Comparison of ENCODE assay signal across 8 cellular contexts in the genomic region with DNA sequence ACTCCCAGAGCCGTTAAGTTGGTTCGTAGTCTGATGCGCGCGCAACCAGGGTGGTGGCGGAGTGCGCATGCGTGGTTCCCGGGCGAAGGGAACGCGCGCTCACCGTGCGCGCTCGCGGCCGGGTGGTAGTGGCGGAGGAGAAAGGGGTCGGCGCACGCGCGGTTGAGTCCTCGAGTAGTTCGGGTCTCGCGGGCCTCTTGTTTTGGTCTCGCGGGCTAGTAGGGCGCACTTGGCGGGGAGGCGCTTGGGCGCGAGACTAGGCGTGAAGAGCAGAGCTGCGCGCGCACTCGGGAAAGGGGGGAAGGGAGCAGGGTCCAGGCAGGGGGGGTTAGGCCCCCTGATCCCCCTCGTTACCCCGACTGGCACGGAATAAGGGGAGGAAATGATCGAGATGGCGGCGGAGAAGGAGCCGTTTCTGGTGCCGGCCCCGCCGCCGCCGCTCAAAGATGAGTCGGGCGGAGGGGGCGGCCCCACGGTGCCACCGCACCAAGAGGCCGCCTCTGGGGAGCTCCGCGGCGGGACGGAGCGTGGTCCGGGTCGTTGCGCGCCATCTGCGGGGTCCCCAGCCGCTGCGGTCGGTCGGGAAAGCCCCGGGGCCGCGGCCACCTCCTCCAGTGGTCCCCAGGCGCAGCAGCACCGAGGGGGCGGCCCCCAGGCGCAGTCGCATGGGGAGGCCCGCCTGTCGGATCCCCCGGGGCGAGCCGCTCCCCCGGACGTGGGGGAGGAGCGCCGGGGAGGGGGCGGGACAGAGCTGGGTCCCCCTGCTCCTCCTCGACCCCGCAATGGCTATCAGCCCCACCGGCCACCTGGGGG. TPM values are rescaled to one million over a fixed set of nuclear protein-coding genes. Genes with fewer than 3 reads are reported as not detected.
DNase-seq lines count a peak whose midpoint lies in the region; ATAC-seq and TF ChIP-seq lines count a peak whose summit lies in the region.

A gene with protein sequence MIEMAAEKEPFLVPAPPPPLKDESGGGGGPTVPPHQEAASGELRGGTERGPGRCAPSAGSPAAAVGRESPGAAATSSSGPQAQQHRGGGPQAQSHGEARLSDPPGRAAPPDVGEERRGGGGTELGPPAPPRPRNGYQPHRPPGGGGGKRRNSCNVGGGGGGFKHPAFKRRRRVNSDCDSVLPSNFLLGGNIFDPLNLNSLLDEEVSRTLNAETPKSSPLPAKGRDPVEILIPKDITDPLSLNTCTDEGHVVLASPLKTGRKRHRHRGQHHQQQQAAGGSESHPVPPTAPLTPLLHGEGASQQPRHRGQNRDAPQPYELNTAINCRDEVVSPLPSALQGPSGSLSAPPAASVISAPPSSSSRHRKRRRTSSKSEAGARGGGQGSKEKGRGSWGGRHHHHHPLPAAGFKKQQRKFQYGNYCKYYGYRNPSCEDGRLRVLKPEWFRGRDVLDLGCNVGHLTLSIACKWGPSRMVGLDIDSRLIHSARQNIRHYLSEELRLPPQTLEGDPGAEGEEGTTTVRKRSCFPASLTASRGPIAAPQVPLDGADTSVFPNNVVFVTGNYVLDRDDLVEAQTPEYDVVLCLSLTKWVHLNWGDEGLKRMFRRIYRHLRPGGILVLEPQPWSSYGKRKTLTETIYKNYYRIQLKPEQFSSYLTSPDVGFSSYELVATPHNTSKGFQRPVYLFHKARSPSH (plus strand): TSS at position 195 of the 813 bp plus-strand sequence. CDS start 188 bp downstream, at position 383.

- peaks cover 37% of the 10 kb centered on the region for H3K79me2 ChIP-seq in GM23338 (replicated peaks; ENCODE audit: insufficient read depth)
- H3K79me2 ChIP-seq in Loucy (ENCODE audit: insufficient read depth, low read length) = peaks cover 52% of the 10 kb centered on the region

- H4K20me1 ChIP-seq in GM23338 (replicated peaks; ENCODE audit: insufficient read depth) (peaks cover 2% of the 10 kb centered on the region; the same call in 1 of the 2 replicates), Loucy (ENCODE audit: insufficient read depth, low read length, poor library complexity, severe bottlenecking) (peaks cover 45% of the 10 kb centered on the region)

- H3K27ac ChIP-seq in GM23338 (ENCODE audit: low read depth) = peak within 1 kb of the TSS; percentile 99
- H3K27ac ChIP-seq in naive thymus-derived CD4-positive, alpha-beta T cell (ENCODE audit: low read depth, low read length) = peak within 1 kb of the TSS; percentile 97

- intact Hi-C loops in naive thymus-derived CD4-positive, alpha-beta T cell (cut with micrococcal nuclease) = loop anchor here (1.0 to 10.0 kb wide), 32 partner anchors 20 to 955 kb away; a partner anchor contains a TSS

- H3K27ac Mint-ChIP-seq in GM23338 = peak within 1 kb of the TSS; percentile 99
- peak within 1 kb of the TSS; percentile 100 for H3K27ac Mint-ChIP-seq in activated T-helper 17 cell treated with anti-CD3 and anti-CD28 coated beads, Interleukin-2, amount 50 U/mL, for 72 hours
- peak within 1 kb of the TSS; percentile 99 to 100 (median 100) for H3K27ac Mint-ChIP-seq in naive thymus-derived CD4-positive, alpha-beta T cell
- peak within 1 kb of the TSS; percentile 100 for H3K27ac Mint-ChIP-seq in stimulated activated effector memory CD8-positive, alpha-beta T cell treated with anti-CD3 and anti-CD28 coated beads, Interleukin-12 subunit alpha, Interleukin-12 subunit beta, amount 100 ng/mL, for 72 hours

- H3K36me3 ChIP-seq in GM23338 (ENCODE audit: insufficient read depth) (peaks cover 9% of the 10 kb centered on the region; the same call in 1 of the 2 replicates), Loucy (ENCODE audit: insufficient read depth, low read length) (peaks cover 29% of the 10 kb centered on the region; the same call in 1 of the 2 replicates)
- peaks cover 0 to 36% (median 3%) of the 10 kb centered on the region in 3 experiments for H3K36me3 ChIP-seq in naive thymus-derived CD4-positive, alpha-beta T cell (ENCODE audit: control insufficient read depth in 2 of 3, insufficient read depth in 3 of 3, low read length in 3 of 3)

- H3K4me3 ChIP-seq in GM23338 (peak within 1 kb of the TSS; percentile 67), Loucy (ENCODE audit: low read length, poor library complexity, severe bottlenecking) (peak within 1 kb of the TSS; percentile 85)
- H3K4me3 ChIP-seq in naive thymus-derived CD4-positive, alpha-beta T cell (ENCODE audit: low read length) = peak within 1 kb of the TSS; percentile 88

- H3K27me3 Mint-ChIP-seq in GM23338 (ENCODE audit: insufficient read depth, low read depth, poor library complexity) = peaks cover 36% of the 10 kb centered on the region
- H3K27me3 Mint-ChIP-seq in activated T-helper 17 cell treated with anti-CD3 and anti-CD28 coated beads, Interleukin-2, amount 50 U/mL, for 72 hours = no peaks in the 10 kb centered on the region
- H3K27me3 Mint-ChIP-seq in naive thymus-derived CD4-positive, alpha-beta T cell = peaks cover 0 to 24% (median 0%) of the 10 kb centered on the region in 5 donors

- peaks cover 53% of the 10 kb centered on the region for H3K36me3 Mint-ChIP-seq in GM23338 (ENCODE audit: low read depth)
- peaks cover 67% of the 10 kb centered on the region for H3K36me3 Mint-ChIP-seq in activated T-helper 17 cell treated with anti-CD3 and anti-CD28 coated beads, Interleukin-2, amount 50 U/mL, for 72 hours (ENCODE audit: low read depth)
- peaks cover 0 to 25% (median 12%) of the 10 kb centered on the region in 5 donors for H3K36me3 Mint-ChIP-seq in naive thymus-derived CD4-positive, alpha-beta T cell
- peaks cover 71% of the 10 kb centered on the region for H3K36me3 Mint-ChIP-seq in stimulated activated effector memory CD8-positive, alpha-beta T cell treated with anti-CD3 and anti-CD28 coated beads, Interleukin-12 subunit alpha, Interleukin-12 subunit beta, amount 100 ng/mL, for 72 hours

- TF ChIP-seq CTCF in GM23338 (conservative IDR thresholded peaks at IDR 0.05; ENCODE audit: low read depth in 2 of 2) (no peak), Loucy (conservative IDR thresholded peaks at IDR 0.05; ENCODE audit: low read length) (no peak)

- peak within 1 kb of the TSS; percentile 98 for H3K9ac ChIP-seq in Loucy (ENCODE audit: low read depth, low read length, poor library complexity, severe bottlenecking)

- H3K9me2 ChIP-seq in GM23338 (ENCODE audit: insufficient read depth) (0 out of 2 replicates have a peak, but pooled peaks cover 3% of the 10 kb centered on the region), Loucy (replicated peaks; ENCODE audit: low read depth, low read length) (no peaks in the 10 kb centered on the region)

- H3K27me3 ChIP-seq in GM23338 (ENCODE audit: insufficient read depth) (peaks cover 9% of the 10 kb centered on the region), Loucy (ENCODE audit: insufficient read depth, low read length, poor library complexity, severe bottlenecking) (no peaks in the 10 kb centered on the region)
- no peaks in the 10 kb centered on the region for H3K27me3 ChIP-seq in naive thymus-derived CD4-positive, alpha-beta T cell (ENCODE audit: control insufficient read depth in 2 of 2, insufficient read depth in 2 of 2, low read length in 2 of 2)

- H3K4me3 Mint-ChIP-seq in GM23338 = peak within 1 kb of the TSS; percentile 93
- H3K4me3 Mint-ChIP-seq in activated T-helper 17 cell treated with anti-CD3 and anti-CD28 coated beads, Interleukin-2, amount 50 U/mL, for 72 hours = peak within 1 kb of the TSS; percentile 87
- peak within 1 kb of the TSS; percentile 93 to 100 (median 98) for H3K4me3 Mint-ChIP-seq in naive thymus-derived CD4-positive, alpha-beta T cell
- peak within 1 kb of the TSS; percentile 95 for H3K4me3 Mint-ChIP-seq in stimulated activated effector memory CD8-positive, alpha-beta T cell treated with anti-CD3 and anti-CD28 coated beads, Interleukin-12 subunit alpha, Interleukin-12 subunit beta, amount 100 ng/mL, for 72 hours

- no peak within 1 kb of the TSS for H2AFZ ChIP-seq in GM23338
- H2AFZ ChIP-seq in Loucy (ENCODE audit: low read length) = peak within 1 kb of the TSS; percentile 80

- H3K4me1 ChIP-seq in GM23338 (ENCODE audit: insufficient read depth) (peaks cover 25% of the 10 kb centered on the region; the same call in 1 of the 2 replicates), Loucy (ENCODE audit: insufficient read depth, low read length, poor library complexity, severe bottlenecking) (peaks cover 47% of the 10 kb centered on the region)
- peaks cover 26 to 37% of the 10 kb centered on the region in 2 donors for H3K4me1 ChIP-seq in naive thymus-derived CD4-positive, alpha-beta T cell (ENCODE audit: control insufficient read depth in 2 of 2, insufficient read depth in 2 of 2, low read length in 2 of 2)

- H3F3A ChIP-seq in GM23338 (replicated peaks; ENCODE audit: low read depth) = peaks cover 30% of the 10 kb centered on the region; the same call in 1 of the 2 replicates
- peaks cover 8% of the 10 kb centered on the region; the same call in 1 of the 2 replicates for H3F3A ChIP-seq in Loucy (ENCODE audit: low read depth)

- CTCF ChIA-PET in naive thymus-derived CD4-positive, alpha-beta T cell (lab: Charles Lee) = interaction anchor here (1.0 kb wide), 1 partner anchor 22 kb away, joined by 3 read pairs; no protein-coding TSS in a partner anchor

- DNase-seq in DMS79 treated with DMSO at 0.1 percent for 48 hours (lab: John Stamatoyannopoulos, UW) (peak; percentile 92), GM23338 (ENCODE audit: low spot score) (peak; percentile 95), fibroblast of gingiva (ENCODE audit: low read depth) (peak; percentile 95)
- DNase-seq in naive thymus-derived CD4-positive, alpha-beta T cell = peak; percentile 94 to 98 (median 97)
- DNase-seq in stimulated activated effector memory CD8-positive, alpha-beta T cell treated with anti-CD3 and anti-CD28 coated beads, Interleukin-12 subunit alpha, Interleukin-12 subunit beta, amount 100 ng/mL, for 72 hours (ENCODE audit: low spot score in 2 of 2) = peak; percentile 97 to 100

- H3K9me3 Mint-ChIP-seq in GM23338 = peaks cover 20% of the 10 kb centered on the region
- H3K9me3 Mint-ChIP-seq in activated T-helper 17 cell treated with anti-CD3 and anti-CD28 coated beads, Interleukin-2, amount 50 U/mL, for 72 hours = peaks cover 4% of the 10 kb centered on the region
- peaks cover 0 to 20% (median 0%) of the 10 kb centered on the region in 11 donors for H3K9me3 Mint-ChIP-seq in naive thymus-derived CD4-positive, alpha-beta T cell
- H3K9me3 Mint-ChIP-seq in stimulated activated effector memory CD8-positive, alpha-beta T cell treated with anti-CD3 and anti-CD28 coated beads, Interleukin-12 subunit alpha, Interleukin-12 subunit beta, amount 100 ng/mL, for 72 hours = no peaks in the 10 kb centered on the region

- H3K9me3 ChIP-seq in Loucy (ENCODE audit: insufficient read depth, low read depth, low read length) = no peaks in the 10 kb centered on the region
- no peaks in the 10 kb centered on the region for H3K9me3 ChIP-seq in naive thymus-derived CD4-positive, alpha-beta T cell (ENCODE audit: control insufficient read depth in 2 of 3, low read length in 3 of 3)

- TF ChIP-seq POLR2A in Raji (IDR thresholded peaks at IDR 0.05; ENCODE audit: insufficient read depth, low read depth, low read length) = peak; percentile 67

- peak within 1 kb of the TSS; percentile 79 for H3K4me2 ChIP-seq in GM23338
- peak within 1 kb of the TSS; percentile 83 for H3K4me2 ChIP-seq in Loucy (ENCODE audit: low read depth, low read length, poor library complexity, severe bottlenecking)

- peaks cover 43% of the 10 kb centered on the region for H3K4me1 Mint-ChIP-seq in GM23338
- peaks cover 36% of the 10 kb centered on the region for H3K4me1 Mint-ChIP-seq in activated T-helper 17 cell treated with anti-CD3 and anti-CD28 coated beads, Interleukin-2, amount 50 U/mL, for 72 hours
- H3K4me1 Mint-ChIP-seq in naive thymus-derived CD4-positive, alpha-beta T cell = peaks cover 27 to 64% (median 49%) of the 10 kb centered on the region in 7 donors
- peaks cover 65% of the 10 kb centered on the region for H3K4me1 Mint-ChIP-seq in stimulated activated effector memory CD8-positive, alpha-beta T cell treated with anti-CD3 and anti-CD28 coated beads, Interleukin-12 subunit alpha, Interleukin-12 subunit beta, amount 100 ng/mL, for 72 hours

- peak; percentile 46 for ATAC-seq in GM23338
- ATAC-seq in activated T-helper 17 cell treated with anti-CD3 and anti-CD28 coated beads, Interleukin-2, amount 50 U/mL, for 72 hours (replicated peaks) = peak; percentile 35
- ATAC-seq in naive thymus-derived CD4-positive, alpha-beta T cell = peak; percentile 55
- peak; percentile 61 for ATAC-seq in stimulated activated effector memory CD8-positive, alpha-beta T cell treated with anti-CD3 and anti-CD28 coated beads, Interleukin-12 subunit alpha, Interleukin-12 subunit beta, amount 100 ng/mL, for 72 hours

- POLR2A ChIA-PET in naive thymus-derived CD4-positive, alpha-beta T cell (lab: Charles Lee) = interaction anchor here (0.6 to 4.1 kb wide), 42 partner anchors 8 to 1021 kb away, joined by 3 to 58 read pairs (median 5); a partner anchor contains a TSS

RNA-seq across cellular contexts. Expression of the gene that starts here (rescaled TPM):
- 21.7 and 32.6 TPM in 2 replicates for total RNA-seq in GM23338 (2014; rRNA removed; shearing (Covaris generic))
- polyA plus RNA-seq in GM23338 (2016; fragmentation: Nextera tagmentation; extraction: Ambion mirVana) = 10.0 and 11.4 TPM in 2 replicates
- 10 to 100 TPM; 59.5 to 65.2 TPM for total RNA-seq in activated T-helper 17 cell treated with anti-CD3 and anti-CD28 coated beads, Interleukin-2, amount 50 U/mL, for 72 hours
- total RNA-seq in naive thymus-derived CD4-positive, alpha-beta T cell = 10 to 100 TPM; 47.9 to 68.2 (median 65.1) TPM
- 10 to 100 TPM; 12.2 to 20.5 TPM for polyA plus RNA-seq in naive thymus-derived CD4-positive, alpha-beta T cell

Comparison
In these comparisons a context has a peak if more than half of its experiments do, and no peak if none do; other contexts are left out.
1. Peak in every context shown above with its lines: DNase-seq, ATAC-seq, H3K4me3 ChIP-seq and H3K27ac ChIP-seq.